8 cellular contexts compared by ENCODE assay signal in genomic region chr12:119667577-119668314, GRCh38. TPM values are rescaled to one million over a fixed set of nuclear protein-coding genes. Genes with fewer than 3 reads are reported as not detected.
DNase-seq lines count a peak whose midpoint lies in the region; ATAC-seq, FAIRE-seq and TF ChIP-seq lines count a peak whose summit lies in the region.

Gene PRKAB1 (plus strand): TSS chr12:119668133. CDS start chr12:119668245, 112 bp downstream.

- peak within 1 kb of the TSS; percentile 96 for H3K9ac ChIP-seq in iPS-20b (ENCODE audit: low read depth, low read length)

- H3K27ac ChIP-seq in VCaP, result peak within 1 kb of the TSS; percentile 97
- peak within 1 kb of the TSS; percentile 91 to 94 for H3K27ac ChIP-seq in breast epithelium
- H3K27ac ChIP-seq in iPS-20b (ENCODE audit: low read length), result no peak within 1 kb of the TSS
- H3K27ac ChIP-seq in small intestine (ENCODE audit: low read depth in 1 of 2, low read length in 1 of 2), result peak within 1 kb of the TSS; percentile 89 to 100

- no peak for FAIRE-seq in small intestine (lab: Jason Lieb, UNC)

- no peaks in the 10 kb centered on the region for H3K27me3 ChIP-seq in breast epithelium
- H3K27me3 ChIP-seq in iPS-20b (ENCODE audit: insufficient read depth, low read length), result no peaks in the 10 kb centered on the region
- H3K27me3 ChIP-seq in small intestine (ENCODE audit: control insufficient read depth in 2 of 2, insufficient read depth in 2 of 2, low read length in 2 of 2), result no peaks in the 10 kb centered on the region

- H3K9me3 ChIP-seq in breast epithelium, result no peaks in the 10 kb centered on the region
- H3K9me3 ChIP-seq in iPS-20b (ENCODE audit: insufficient read depth, low read depth, low read length), result no peaks in the 10 kb centered on the region
- no peaks in the 10 kb centered on the region for H3K9me3 ChIP-seq in small intestine (ENCODE audit: control insufficient read depth, low read depth)

- WGBS in small intestine, 3 donors, result 0 to 1% (median 1%) methylated on average over 63 to 68 of the region's 68 CpGs

- H3K36me3 ChIP-seq in breast epithelium (peaks cover 8% of the 10 kb centered on the region), iPS-20b (ENCODE audit: insufficient read depth, low read depth, low read length) (peaks cover 30% of the 10 kb centered on the region), small intestine (ENCODE audit: control insufficient read depth in 2 of 2, insufficient read depth in 2 of 2, low read length in 2 of 2) (peaks cover 0 to 4% of the 10 kb centered on the region in 2 donors)

- TF ChIP-seq CTCF in VCaP (conservative IDR thresholded peaks at IDR 0.05) (peak; percentile 100), breast epithelium (IDR thresholded peaks at IDR 0.05) (peak; percentile 56 to 80 (median 78))

- intact Hi-C loops in breast epithelium (cut with DNase I; ENCODE audit: low total_unique reads), result no loop called here

- peak; percentile 38 for TF ChIP-seq POLR2A in breast epithelium (IDR thresholded peaks at IDR 0.05)

- peak; percentile 99 for DNase-seq in AG08395 (ENCODE audit: low spot score)
- peak; percentile 99 for DNase-seq in NCI-H2196 (lab: John Stamatoyannopoulos, UW; ENCODE audit: unreplicated experiment)
- DNase-seq in breast epithelium (ENCODE audit: low spot score in 2 of 2), result peak; percentile 93 to 94
- peak; percentile 98 for DNase-seq in small intestine

- H3K4me1 ChIP-seq in breast epithelium, result peaks cover 0 to 3% of the 10 kb centered on the region in 2 donors
- H3K4me1 ChIP-seq in iPS-20b (ENCODE audit: insufficient read depth, low read length), result no peaks in the 10 kb centered on the region; the same call in 1 of the 2 replicates
- H3K4me1 ChIP-seq in small intestine (ENCODE audit: control insufficient read depth in 2 of 2, insufficient read depth in 1 of 2, low read depth in 1 of 2, low read length in 1 of 2), result peaks cover 2 to 8% of the 10 kb centered on the region in 2 donors

- H3K4me3 ChIP-seq in breast epithelium, result peak within 1 kb of the TSS; percentile 78 to 85 (median 82)
- peak within 1 kb of the TSS; percentile 94 for H3K4me3 ChIP-seq in iPS-20b (ENCODE audit: low read length)
- peak within 1 kb of the TSS; percentile 72 to 89 for H3K4me3 ChIP-seq in small intestine (ENCODE audit: low read depth in 1 of 2, low read length in 2 of 2)

- ATAC-seq in GM18870 (IDR thresholded peaks at IDR 0.05; ENCODE audit: unreplicated experiment), result peak; percentile 88
- ATAC-seq in HG03135 (IDR thresholded peaks at IDR 0.05; ENCODE audit: unreplicated experiment), result peak; percentile 96

RNA-seq across cellular contexts. Expression of gene PRKAB1, which starts in this region (rescaled TPM):
- total RNA-seq in breast epithelium, result 10 to 100 TPM; 20.2 to 39.0 (median 31.9) TPM
- polyA plus RNA-seq in small intestine, result 10 to 100 TPM; 32.3 to 70.2 (median 66.7) TPM
